Comparison of ENCODE assay signal across 8 cellular contexts in the genomic region with DNA sequence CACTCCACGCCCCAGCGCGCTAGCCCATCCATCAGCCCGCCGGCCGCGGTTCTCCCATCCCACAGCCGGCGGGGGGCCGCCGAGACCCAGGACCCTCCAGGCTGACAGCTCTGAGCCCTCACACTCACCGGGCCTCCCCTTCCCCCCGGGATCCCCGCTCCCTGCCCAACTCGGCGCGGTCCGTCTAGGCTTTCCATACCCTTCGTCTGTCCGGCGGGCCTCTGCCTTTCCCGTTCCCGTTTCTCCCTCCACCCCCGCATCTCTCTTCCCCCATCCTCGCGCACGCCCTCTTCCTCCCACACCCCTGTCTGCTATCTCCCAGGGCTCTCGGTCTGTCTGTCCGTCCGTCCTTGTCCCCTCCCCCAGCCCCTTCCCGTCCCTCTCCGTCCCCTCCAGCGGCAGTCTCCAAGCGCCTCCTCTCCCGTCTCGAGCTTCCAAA. TPM values are rescaled to one million over a fixed set of nuclear protein-coding genes. Genes with fewer than 3 reads are reported as not detected.
DNase-seq lines count a peak whose midpoint lies in the region; ATAC-seq and TF ChIP-seq lines count a peak whose summit lies in the region.

No MANE protein-coding gene starts in this region.

- CTCF ChIA-PET in activated CD8-positive, alpha-beta memory T cell treated with anti-CD3 and anti-CD28 coated beads, Interleukin-2, amount 10 ng/mL, durations not matched to agents 7 days and 5 days (lab: Charles Lee), result interaction anchor here (2.3 kb wide), 1 partner anchor 9 kb away, joined by 19 read pairs; no protein-coding TSS in a partner anchor
- CTCF ChIA-PET in mammary epithelial cell (lab: Charles Lee; ENCODE audit: low non-redundant PET), result no interaction called here

- in situ Hi-C loops in mammary epithelial cell (cut with MboI; ENCODE audit: low sequenced_read_pairs in 2 of 2) (loop anchor here in 1 of 2 donors (25.0 kb wide), 1 partner anchor 239 kb away; a partner anchor contains a TSS), KBM-7 (cut with MboI; ENCODE audit: low pct_unique_long_range_greater_than_20kb, low sequenced_read_pairs) (no loop called here)

- no peaks in the 10 kb centered on the region for H3K9me3 Mint-ChIP-seq in activated CD8-positive, alpha-beta memory T cell treated with anti-CD3 and anti-CD28 coated beads, Interleukin-2, amount 10 ng/mL, durations not matched to agents 7 days and 5 days (ENCODE audit: low read depth)

- BruUV-seq in mammary epithelial cell (replicated peaks; lab: Mats Ljungman, UMichigan), result no TSS peak

- H3K4me3 Mint-ChIP-seq in activated CD8-positive, alpha-beta memory T cell treated with anti-CD3 and anti-CD28 coated beads, Interleukin-2, amount 10 ng/mL, durations not matched to agents 7 days and 5 days, result no peak overlapping the region

- H3K4me1 ChIP-seq in mammary epithelial cell (ENCODE audit: insufficient read depth, low read length) (peaks cover 8% of the 10 kb centered on the region), lower lobe of right lung (peaks cover 19% of the 10 kb centered on the region), uterus (no peaks in the 10 kb centered on the region)

- H3K27ac ChIP-seq in mammary epithelial cell (ENCODE audit: insufficient read depth, low read depth, low read length) (no peak overlapping the region), lower lobe of right lung (peak overlapping the region; percentile 24), uterus (peak overlapping the region in 1 of 2 donors; percentile 47)

- peak overlapping the region; percentile 62 to 73 (median 67) for H3K4me3 ChIP-seq in mammary epithelial cell (replicated peaks in 1 of 3; ENCODE audit: insufficient read depth in 1 of 3, low read depth in 2 of 3, low read length in 3 of 3)
- H3K4me3 ChIP-seq in lower lobe of right lung, result peak overlapping the region; percentile 76
- peak overlapping the region; percentile 39 to 54 for H3K4me3 ChIP-seq in uterus

- peak overlapping the region; percentile 84 for H3K4me2 ChIP-seq in mammary epithelial cell (ENCODE audit: insufficient read depth, low read depth, low read length)

- no peaks in the 10 kb centered on the region for H3K36me3 Mint-ChIP-seq in activated CD8-positive, alpha-beta memory T cell treated with anti-CD3 and anti-CD28 coated beads, Interleukin-2, amount 10 ng/mL, durations not matched to agents 7 days and 5 days

- DNase-seq in activated CD8-positive, alpha-beta memory T cell treated with anti-CD3 and anti-CD28 coated beads, Interleukin-2, amount 10 ng/mL, durations not matched to agents 7 days and 5 days, result no peak
- DNase-seq in activated CD8-positive, alpha-beta memory T cell treated with anti-CD3 and anti-CD28 coated beads, Interleukin-2, amount 50 U/mL, for 4 hours, result no peak
- DNase-seq in mammary epithelial cell (no peak), lower lobe of right lung (peak; percentile 60), uterus (no peak), KBM-7 (no peak), GDM1 (lab: John Stamatoyannopoulos, UW) (no peak)
- DNase-seq in activated CD8-positive, alpha-beta memory T cell treated with anti-CD3 and anti-CD28 coated beads for 24 hours, result no peak

- H3K27me3 Mint-ChIP-seq in activated CD8-positive, alpha-beta memory T cell treated with anti-CD3 and anti-CD28 coated beads, Interleukin-2, amount 10 ng/mL, durations not matched to agents 7 days and 5 days, result no peaks in the 10 kb centered on the region

- peak overlapping the region; percentile 84 for H3K27ac Mint-ChIP-seq in activated CD8-positive, alpha-beta memory T cell treated with anti-CD3 and anti-CD28 coated beads, Interleukin-2, amount 10 ng/mL, durations not matched to agents 7 days and 5 days

- no peak for TF ChIP-seq POLR2A in uterus (IDR thresholded peaks at IDR 0.05)

- H3K27me3 ChIP-seq in mammary epithelial cell (ENCODE audit: insufficient read depth, low read length) (no peaks in the 10 kb centered on the region), lower lobe of right lung (ENCODE audit: low read depth) (no peaks in the 10 kb centered on the region), uterus (no peaks in the 10 kb centered on the region)

- dilution Hi-C loops in mammary epithelial cell (cut with HindIII; ENCODE audit: low sequenced_read_pairs), result no loop called here

- peaks cover 11% of the 10 kb centered on the region for H3K4me1 Mint-ChIP-seq in activated CD8-positive, alpha-beta memory T cell treated with anti-CD3 and anti-CD28 coated beads, Interleukin-2, amount 10 ng/mL, durations not matched to agents 7 days and 5 days

- H3K9me3 ChIP-seq in mammary epithelial cell (replicated peaks; ENCODE audit: insufficient read depth, low read length) (no peaks in the 10 kb centered on the region), lower lobe of right lung (no peaks in the 10 kb centered on the region), uterus (no peaks in the 10 kb centered on the region)

- no peaks in the 10 kb centered on the region for H3K79me2 ChIP-seq in mammary epithelial cell (ENCODE audit: insufficient read depth, low read length)

- H4K20me1 ChIP-seq in mammary epithelial cell (ENCODE audit: insufficient read depth, low read length), result no peaks in the 10 kb centered on the region

- H3K36me3 ChIP-seq in mammary epithelial cell (ENCODE audit: insufficient read depth, low read length) (no peaks in the 10 kb centered on the region), lower lobe of right lung (no peaks in the 10 kb centered on the region), uterus (no peaks in the 10 kb centered on the region)

- ATAC-seq in activated CD8-positive, alpha-beta memory T cell treated with anti-CD3 and anti-CD28 coated beads, Interleukin-2, amount 10 ng/mL, durations not matched to agents 7 days and 5 days, result no peak
- peak; percentile 27 to 28 for ATAC-seq in lower lobe of right lung

- peak overlapping the region; percentile 98 for H2AFZ ChIP-seq in mammary epithelial cell (ENCODE audit: low read depth, low read length)

- intact Hi-C loops in mammary epithelial cell (cut with micrococcal nuclease) (no loop called here), lower lobe of right lung (cut with DNase I) (no loop called here), uterus (cut with DNase I; ENCODE audit: low total_unique reads) (no loop called here)

- peak overlapping the region; percentile 15 for H3K9ac ChIP-seq in mammary epithelial cell (ENCODE audit: insufficient read depth, low read length)

- no peak for TF ChIP-seq CTCF in mammary epithelial cell (conservative IDR thresholded peaks at IDR 0.05 in 1 of 2, IDR thresholded peaks at IDR 0.05 in 1 of 2; ENCODE audit: extremely low read depth in 1 of 2, insufficient read depth in 1 of 2, low read depth in 1 of 2, low read length in 2 of 2)
- no peak for TF ChIP-seq CTCF in lower lobe of right lung (IDR thresholded peaks at IDR 0.05)
- no peak for TF ChIP-seq CTCF in uterus (IDR thresholded peaks at IDR 0.05)

- WGBS in mammary epithelial cell (ENCODE audit: low coverage, missing lambda C conversion rate), result no CpG with 5 or more reads among the region's 36 CpGs

RNA-seq across cellular contexts. Expression of a gene that starts 0.7 kb away (rescaled TPM):
- total RNA-seq in activated CD8-positive, alpha-beta memory T cell treated with anti-CD3 and anti-CD28 coated beads, Interleukin-2, amount 10 ng/mL, durations not matched to agents 7 days and 5 days, result 1 to 10 TPM; 1.8 to 2.7 TPM
- total RNA-seq in mammary epithelial cell (1 to 10 TPM in 1 of 2 donors, under 1 TPM in 1; 0.17 to 1.7 TPM), lower lobe of right lung (5.1 TPM), uterus (1 to 10 TPM in 1 of 4 donors, under 1 TPM in 1, not detected in 2; 0.35 to 1.7 TPM)
- polyA plus RNA-seq in mammary epithelial cell, result 0.06 TPM
- 0.88 TPM for polyA minus RNA-seq in mammary epithelial cell

RNA-seq across cellular contexts. Expression of a gene that starts 5.2 kb away (rescaled TPM):
- 10 to 100 TPM; 13.5 to 15.6 TPM for total RNA-seq in activated CD8-positive, alpha-beta memory T cell treated with anti-CD3 and anti-CD28 coated beads, Interleukin-2, amount 10 ng/mL, durations not matched to agents 7 days and 5 days
- total RNA-seq in mammary epithelial cell (10 to 100 TPM; 10.7 to 10.8 TPM), lower lobe of right lung (19.1 TPM), uterus (10 to 100 TPM in 3 of 4 donors, 1 to 10 TPM in 1; 6.4 to 16.8 (median 15.2) TPM)
- 6.5 TPM for polyA plus RNA-seq in mammary epithelial cell
- polyA minus RNA-seq in mammary epithelial cell, result 30.6 TPM

RNA-seq across cellular contexts. Expression of a gene that starts 16.7 kb away (rescaled TPM):
- 100 to 1,000 TPM; 222 to 294 TPM for total RNA-seq in activated CD8-positive, alpha-beta memory T cell treated with anti-CD3 and anti-CD28 coated beads, Interleukin-2, amount 10 ng/mL, durations not matched to agents 7 days and 5 days
- total RNA-seq in mammary epithelial cell, result 100 to 1,000 TPM in 1 of 2 donors, 10 to 100 TPM in 1; 54.7 to 132 TPM
- 129 TPM for polyA plus RNA-seq in mammary epithelial cell
- polyA minus RNA-seq in mammary epithelial cell, result 144 TPM
- 146 TPM for total RNA-seq in lower lobe of right lung
- 10 to 100 TPM; 38.9 to 98.8 (median 68.8) TPM for total RNA-seq in uterus

RNA-seq across cellular contexts. Expression of a gene that starts 27.7 kb away (rescaled TPM):
- total RNA-seq in activated CD8-positive, alpha-beta memory T cell treated with anti-CD3 and anti-CD28 coated beads, Interleukin-2, amount 10 ng/mL, durations not matched to agents 7 days and 5 days, result under 1 TPM in 1 of 2 experiments, not detected in 1; 0.77 TPM
- total RNA-seq in mammary epithelial cell (under 1 TPM in 1 of 2 donors, not detected in 1; 0.16 TPM), lower lobe of right lung (5.1 TPM), uterus (10 to 100 TPM in 2 of 4 donors, 1 to 10 TPM in 2; 2.4 to 49.2 (median 19.9) TPM)
- 0.01 TPM for polyA plus RNA-seq in mammary epithelial cell
- polyA minus RNA-seq in mammary epithelial cell, result not detected
